ENCODE assay signal across 9 cellular contexts in genomic region chr2:43170733-43171101, GRCh38. TPM values are rescaled to one million over a fixed set of nuclear protein-coding genes. Genes with fewer than 3 reads are reported as not detected.
DNase-seq lines count a peak whose midpoint lies in the region; ATAC-seq and TF ChIP-seq lines count a peak whose summit lies in the region.
"Had no signal": no experiment of that assay in that cellular context is flagged by ENCODE, and none has a peak within 500 bp of the region (broad histone marks: within the 10 kb centered on the region; RNA-seq: fewer than 3 reads in every experiment).

No MANE protein-coding gene starts in this region.

- intact Hi-C loops in CD4-positive, alpha-beta T cell (cut with DNase I, micrococcal nuclease), result loop anchor here in 1 of 2 experiments (2.0 kb wide), 1 partner anchor 46 kb away; no protein-coding TSS in a partner anchor

- no peak for TF ChIP-seq CTCF in CD4-positive, alpha-beta T cell (IDR thresholded peaks at IDR 0.05)
- no peak for TF ChIP-seq CTCF in HL-60 (IDR thresholded peaks at IDR 0.05; ENCODE audit: insufficient read depth, low read length)
- no peak for TF ChIP-seq CTCF in nephron (IDR thresholded peaks at IDR 0.05; ENCODE audit: unreplicated experiment in 3 of 3)

- peaks cover 5% of the 10 kb centered on the region for H3K36me3 Mint-ChIP-seq in CD4-positive, alpha-beta T cell (ENCODE audit: low read depth)
- H3K36me3 Mint-ChIP-seq in activated naive CD8-positive, alpha-beta T cell treated with anti-CD3 and anti-CD28 coated beads, Interleukin-2, amount 10 ng/mL, durations not matched to agents 7 days and 5 days, result peaks cover 7% of the 10 kb centered on the region
- no peaks in the 10 kb centered on the region for H3K36me3 Mint-ChIP-seq in nephron (ENCODE audit: low read depth)

- H3K27me3 Mint-ChIP-seq in CD4-positive, alpha-beta T cell, result no peaks in the 10 kb centered on the region
- H3K27me3 Mint-ChIP-seq in activated naive CD8-positive, alpha-beta T cell treated with anti-CD3 and anti-CD28 coated beads, Interleukin-2, amount 10 ng/mL, durations not matched to agents 7 days and 5 days, result peaks cover 2% of the 10 kb centered on the region
- peaks cover 5% of the 10 kb centered on the region for H3K27me3 Mint-ChIP-seq in nephron (ENCODE audit: low read depth)

- H3K4me1 Mint-ChIP-seq in CD4-positive, alpha-beta T cell (ENCODE audit: low read depth), result peaks cover 82% of the 10 kb centered on the region
- H3K4me1 Mint-ChIP-seq in activated naive CD8-positive, alpha-beta T cell treated with anti-CD3 and anti-CD28 coated beads, Interleukin-2, amount 10 ng/mL, durations not matched to agents 7 days and 5 days, result peaks cover 65% of the 10 kb centered on the region
- H3K4me1 Mint-ChIP-seq in nephron, result peaks cover 45% of the 10 kb centered on the region

- H3K9me3 ChIP-seq in CD4-positive, alpha-beta T cell (ENCODE audit: control insufficient read depth, low read length), result no peaks in the 10 kb centered on the region

- no peaks in the 10 kb centered on the region for H3K9me3 Mint-ChIP-seq in CD4-positive, alpha-beta T cell
- H3K9me3 Mint-ChIP-seq in activated naive CD8-positive, alpha-beta T cell treated with anti-CD3 and anti-CD28 coated beads, Interleukin-2, amount 10 ng/mL, durations not matched to agents 7 days and 5 days, result peaks cover 2% of the 10 kb centered on the region
- no peaks in the 10 kb centered on the region for H3K9me3 Mint-ChIP-seq in nephron

- peak overlapping the region; percentile 97 for H3K27ac Mint-ChIP-seq in CD4-positive, alpha-beta T cell
- H3K27ac Mint-ChIP-seq in activated naive CD8-positive, alpha-beta T cell treated with anti-CD3 and anti-CD28 coated beads, Interleukin-2, amount 10 ng/mL, durations not matched to agents 7 days and 5 days, result peak overlapping the region; percentile 74
- H3K27ac Mint-ChIP-seq in nephron, result peak overlapping the region in 2 of 3 experiments; percentile 92 to 93

- POLR2A ChIA-PET in CD4-positive, alpha-beta T cell (lab: Charles Lee), result interaction anchor here (0.6 to 16.1 kb wide), 7 partner anchors 11 to 50 kb away, joined by 3 to 790 read pairs (median 18); partner anchors contain the start of gene ZFP36L2
- POLR2A ChIA-PET in activated naive CD8-positive, alpha-beta T cell treated with anti-CD3 and anti-CD28 coated beads, Interleukin-2, amount 10 ng/mL, durations not matched to agents 7 days and 5 days (lab: Charles Lee), result interaction anchor here (0.8 to 28.7 kb wide), 8 partner anchors 9 to 58 kb away, joined by 3 to 585 read pairs (median 21); partner anchors contain the start of gene ZFP36L2

- no peak overlapping the region for H3K4me3 ChIP-seq in HL-60 (replicated peaks; ENCODE audit: insufficient read depth, low read length)

- H3K4me3 Mint-ChIP-seq in CD4-positive, alpha-beta T cell, result peak overlapping the region; percentile 54
- H3K4me3 Mint-ChIP-seq in activated naive CD8-positive, alpha-beta T cell treated with anti-CD3 and anti-CD28 coated beads, Interleukin-2, amount 10 ng/mL, durations not matched to agents 7 days and 5 days, result peak overlapping the region; percentile 65
- no peak overlapping the region for H3K4me3 Mint-ChIP-seq in nephron

- no peak for DNase-seq in CD4-positive, alpha-beta T cell
- no peak for DNase-seq in HL-60 (ENCODE audit: low read depth in 1 of 2, low spot score in 1 of 2)
- no peak for DNase-seq in activated naive CD8-positive, alpha-beta T cell treated with anti-CD3 and anti-CD28 coated beads, Interleukin-2, amount 10 ng/mL, durations not matched to agents 7 days and 5 days
- DNase-seq in hepatic stellate cell (ENCODE audit: low spot score), result no peak
- no peak for DNase-seq in DMS153 (lab: John Stamatoyannopoulos, UW)
- no peak for DNase-seq in activated gamma-delta T cell treated with Interleukin-2 at 50 U/mL for 16 hours
- DNase-seq: islet precursor cell, NCI-H524 treated with DMSO at 0.1 percent for 48 hours had no signal

- peak overlapping the region; percentile 76 for H3K27ac ChIP-seq in CD4-positive, alpha-beta T cell (ENCODE audit: low read depth, low read length)
- H3K27ac ChIP-seq in HL-60 (replicated peaks), result peak overlapping the region; percentile 93

- H3K27me3 ChIP-seq in CD4-positive, alpha-beta T cell (ENCODE audit: control insufficient read depth, insufficient read depth, low read length), result no peaks in the 10 kb centered on the region
- no peaks in the 10 kb centered on the region for H3K27me3 ChIP-seq in HL-60 (ENCODE audit: insufficient read depth, poor library complexity, severe bottlenecking)

- ATAC-seq in CD4-positive, alpha-beta T cell (ENCODE audit: poor library complexity), result no peak
- no peak for ATAC-seq in activated naive CD8-positive, alpha-beta T cell treated with anti-CD3 and anti-CD28 coated beads, Interleukin-2, amount 10 ng/mL, durations not matched to agents 7 days and 5 days (ENCODE audit: low read depth)

- CTCF ChIA-PET in CD4-positive, alpha-beta T cell (lab: Charles Lee), result interaction anchor here (1.1 to 4.6 kb wide), 8 partner anchors 23 to 54 kb away, joined by 3 to 37 read pairs (median 9); no protein-coding TSS in a partner anchor

RNA-seq across cellular contexts. Expression of gene ZFP36L2, which starts 55.7 kb away (rescaled TPM):
- 1,000 to 10,000 TPM; 1,602 to 1,631 TPM for total RNA-seq in CD4-positive, alpha-beta T cell
- 100 to 1,000 TPM; 207 to 218 TPM for total RNA-seq in activated naive CD8-positive, alpha-beta T cell treated with anti-CD3 and anti-CD28 coated beads, Interleukin-2, amount 10 ng/mL, durations not matched to agents 7 days and 5 days

Comparison
In these comparisons a context has a peak if more than half of its experiments do, and no peak if none do; other contexts are left out.
1. H3K4me3 Mint-ChIP-seq: peak in CD4-positive, alpha-beta T cell (single experiment) and activated naive CD8-positive, alpha-beta T cell treated with anti-CD3 and anti-CD28 coated beads, Interleukin-2, amount 10 ng/mL, durations not matched to agents 7 days and 5 days (single experiment); none in nephron (0 of 3).
2. RNA of gene ZFP36L2, which starts 55.7 kb away (total RNA-seq): 1,602 to 1,631 TPM in CD4-positive, alpha-beta T cell; 207 to 218 TPM in activated naive CD8-positive, alpha-beta T cell treated with anti-CD3 and anti-CD28 coated beads, Interleukin-2, amount 10 ng/mL, durations not matched to agents 7 days and 5 days; every median in the first group is over 4 times any median in the second.
3. Peak in every context shown above with its lines, with median percentiles within 50 percentile points of each other: H3K27ac Mint-ChIP-seq.